ENCODE assay signal across 7 cellular contexts in the genomic region with DNA sequence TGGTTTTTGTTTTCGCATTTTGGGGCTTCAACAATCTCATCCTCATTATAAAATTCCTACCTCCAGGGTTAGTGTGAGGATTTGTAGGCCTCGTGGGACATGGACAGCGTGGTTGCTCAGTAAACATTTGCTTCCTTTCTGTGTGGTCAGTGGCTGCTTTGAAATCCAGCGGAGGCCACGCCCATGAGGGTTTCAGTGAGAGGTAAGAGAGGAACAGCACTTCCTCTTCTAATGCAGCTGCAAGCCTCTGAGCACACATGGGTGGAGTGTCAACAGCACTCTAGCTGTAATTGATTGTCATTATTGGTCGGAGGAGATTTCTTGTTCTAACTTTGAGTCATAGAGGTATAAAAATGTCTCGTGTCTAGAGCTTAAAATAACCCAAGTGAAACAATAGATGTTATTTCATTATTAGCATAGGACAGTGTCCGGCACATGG. TPM values are rescaled to one million over a fixed set of nuclear protein-coding genes. Genes with fewer than 3 reads are reported as not detected.
DNase-seq lines count a peak whose midpoint lies in the region; ATAC-seq, FAIRE-seq and TF ChIP-seq lines count a peak whose summit lies in the region.

No MANE protein-coding gene starts in this region.

- TF ChIP-seq CTCF in foreskin keratinocyte (conservative IDR thresholded peaks at IDR 0.05) = no peak
- no peak for TF ChIP-seq CTCF in gastrocnemius medialis (IDR thresholded peaks at IDR 0.05 in 4 of 5, conservative IDR thresholded peaks at IDR 0.05 in 1 of 5)

- peaks cover 25% of the 10 kb centered on the region for H3K4me1 ChIP-seq in SJSA1 (replicated peaks)
- peaks cover 9% of the 10 kb centered on the region for H3K4me1 ChIP-seq in foreskin keratinocyte
- H3K4me1 ChIP-seq in gastrocnemius medialis = peaks cover 4 to 21% of the 10 kb centered on the region in 2 donors

- H3K9me3 Mint-ChIP-seq in IgD-negative memory B cell = peaks cover 0 to 4% (median 0%) of the 10 kb centered on the region in 3 donors

- intact Hi-C loops in gastrocnemius medialis (cut with DNase I; ENCODE audit: low total_unique reads) = loop anchor here (5.0 kb wide), 2 partner anchors 171 to 251 kb away; no protein-coding TSS in a partner anchor

- H3K36me3 ChIP-seq in SJSA1 (no peaks in the 10 kb centered on the region), gastrocnemius medialis (no peaks in the 10 kb centered on the region)

- H3K9me3 ChIP-seq in SJSA1 (replicated peaks) = no peaks in the 10 kb centered on the region
- no peaks in the 10 kb centered on the region for H3K9me3 ChIP-seq in gastrocnemius medialis

- H3K27ac Mint-ChIP-seq in IgD-negative memory B cell = peak overlapping the region in 2 of 3 donors; percentile 3 to 49

- H3K27me3 ChIP-seq in SJSA1 (replicated peaks) (no peaks in the 10 kb centered on the region), foreskin keratinocyte (no peaks in the 10 kb centered on the region), gastrocnemius medialis (no peaks in the 10 kb centered on the region)

- no peak overlapping the region for H3K4me3 ChIP-seq in SJSA1
- H3K4me3 ChIP-seq in gastrocnemius medialis = no peak overlapping the region

- ATAC-seq in foreskin keratinocyte (peak; percentile 10), gastrocnemius medialis (peak; percentile 15 to 56)

- in situ Hi-C loops in gastrocnemius medialis (cut with MboI; ENCODE audit: low sequenced_read_pairs in 4 of 4) = loop anchor here in 3 of 4 donors (5.0 to 10.0 kb wide), 3 partner anchors 174 to 251 kb away; no protein-coding TSS in a partner anchor

- H3K27ac ChIP-seq in SJSA1 = no peak overlapping the region; the same call in 1 of the 2 replicates
- no peak overlapping the region for H3K27ac ChIP-seq in foreskin keratinocyte
- H3K27ac ChIP-seq in gastrocnemius medialis = peak overlapping the region in 3 of 4 donors; percentile 41 to 45 (median 43)

- H3K27me3 Mint-ChIP-seq in IgD-negative memory B cell = peaks cover 4% of the 10 kb centered on the region

- DNase-seq in GM18507 (ENCODE audit: extremely low spot score, insufficient read length, low read depth) (peak; percentile 78), H4 (ENCODE audit: low spot score) (peak; percentile 88), SJSA1 (ENCODE audit: low read depth in 1 of 2, low spot score in 2 of 2) (peak; percentile 65 to 72), foreskin keratinocyte (peak; percentile 40 to 68), gastrocnemius medialis (peak; percentile 29 to 57), NCI-H2227 (lab: John Stamatoyannopoulos, UW; ENCODE audit: unreplicated experiment) (no peak)

- peaks cover 29 to 40% (median 40%) of the 10 kb centered on the region in 3 donors for H3K4me1 Mint-ChIP-seq in IgD-negative memory B cell

- peak; percentile 98 for FAIRE-seq in GM18507 (lab: Jason Lieb, UNC)

- H3K4me3 Mint-ChIP-seq in IgD-negative memory B cell = peak overlapping the region; percentile 4 to 82 (median 39)

- no peak for TF ChIP-seq POLR2A in gastrocnemius medialis (IDR thresholded peaks at IDR 0.05)

- no peaks in the 10 kb centered on the region for H3K36me3 Mint-ChIP-seq in IgD-negative memory B cell

RNA-seq across cellular contexts. Expression of a gene that starts 6.0 kb away (rescaled TPM):
- 4.3 and 8.3 TPM in 2 replicates for total RNA-seq in H4 (2014; rRNA removed; shearing (Covaris generic))
- polyA plus RNA-seq in IgD-negative memory B cell (0.75 TPM), foreskin keratinocyte (0.93 and 1.0 TPM in 2 replicates)
- 17.2 and 20.3 TPM in 2 replicates for total RNA-seq in SJSA1 (2014; rRNA removed; shearing (Covaris generic))
- total RNA-seq in foreskin keratinocyte (3.7 and 4.6 TPM in 2 replicates), gastrocnemius medialis (10 to 100 TPM in 2 of 4 donors, 1 to 10 TPM in 2; 6.0 to 13.9 (median 10.2) TPM)

Comparison
In these comparisons a context has a peak if more than half of its experiments do, and no peak if none do; other contexts are left out.
1. H3K27ac ChIP-seq: peak in gastrocnemius medialis (3 of 4); none in SJSA1 (single experiment) and foreskin keratinocyte (single experiment).